Comparison of ENCODE assay signal across 8 cellular contexts in genomic region chr2:160210599-160211138, GRCh38. TPM values are rescaled to one million over a fixed set of nuclear protein-coding genes. Genes with fewer than 3 reads are reported as not detected.
DNase-seq lines count a peak whose midpoint lies in the region; ATAC-seq lines count a peak whose summit lies in the region.

No MANE protein-coding gene starts in this region.

- peaks cover 29% of the 10 kb centered on the region for H3K4me1 Mint-ChIP-seq in activated naive CD4-positive, alpha-beta T cell treated with anti-CD3 and anti-CD28 coated beads for 36 hours (ENCODE audit: low read depth)

- H3K9me3 ChIP-seq in right cardiac atrium (ENCODE audit: control insufficient read depth, low read length), result no peaks in the 10 kb centered on the region

- peak; percentile 95 for ATAC-seq in GM19372 (IDR thresholded peaks at IDR 0.05; ENCODE audit: low read depth, unreplicated experiment)
- peak; percentile 91 for ATAC-seq in HG03378 (IDR thresholded peaks at IDR 0.05; ENCODE audit: unreplicated experiment)
- peak in 1 of 2 donors; percentile 59 for ATAC-seq in right cardiac atrium

- H3K27me3 Mint-ChIP-seq in activated naive CD4-positive, alpha-beta T cell treated with anti-CD3 and anti-CD28 coated beads for 36 hours (ENCODE audit: low read depth), result peaks cover 7% of the 10 kb centered on the region

- no peak overlapping the region for H3K27ac Mint-ChIP-seq in activated naive CD4-positive, alpha-beta T cell treated with anti-CD3 and anti-CD28 coated beads for 36 hours

- no peaks in the 10 kb centered on the region for H3K4me1 ChIP-seq in right cardiac atrium (ENCODE audit: control insufficient read depth, insufficient read depth, low read length)

- no peak overlapping the region for H3K4me3 ChIP-seq in right cardiac atrium (ENCODE audit: low read length)

- no peaks in the 10 kb centered on the region for H3K9me3 Mint-ChIP-seq in activated naive CD4-positive, alpha-beta T cell treated with anti-CD3 and anti-CD28 coated beads for 36 hours

- intact Hi-C loops in activated naive CD4-positive, alpha-beta T cell treated with anti-CD3 and anti-CD28 coated beads for 36 hours (cut with micrococcal nuclease), result loop anchor here (1.0 to 2.0 kb wide), 3 partner anchors 10 to 784 kb away; no protein-coding TSS in a partner anchor
- intact Hi-C loops in right cardiac atrium (cut with DNase I), result no loop called here

- 65% methylated on average over 11 of the region's 11 CpGs for WGBS in right cardiac atrium

- no peaks in the 10 kb centered on the region for H3K27me3 ChIP-seq in right cardiac atrium (ENCODE audit: control insufficient read depth, insufficient read depth)

- no peak overlapping the region for H3K4me3 Mint-ChIP-seq in activated naive CD4-positive, alpha-beta T cell treated with anti-CD3 and anti-CD28 coated beads for 36 hours

- in situ Hi-C loops in Caki2 (cut with HindIII; ENCODE audit: low pct_unique_long_range_greater_than_20kb, low sequenced_read_pairs), result no loop called here

- DNase-seq in Caki2 (ENCODE audit: low read depth) (peak; percentile 74), SK-N-DZ (ENCODE audit: low spot score) (peak; percentile 66), right cardiac atrium (peak; percentile 55 to 76 (median 72)), NCI-H2171 treated with DMSO at 0.1 percent for 48 hours (lab: John Stamatoyannopoulos, UW) (no peak)
- DNase-seq in activated naive CD4-positive, alpha-beta T cell treated with anti-CD3 and anti-CD28 coated beads for 36 hours, result peak; percentile 90
- DNase-seq in stimulated activated CD4-positive, alpha-beta T cell treated with anti-CD3 and anti-CD28 coated beads, Interleukin-12 subunit alpha, Interleukin-12 subunit beta, amount 100 ng/mL, for 4 hours, result peak; percentile 66

- CTCF ChIA-PET in activated naive CD4-positive, alpha-beta T cell treated with anti-CD3 and anti-CD28 coated beads for 36 hours (lab: Charles Lee), result interaction anchor here (0.8 to 4.2 kb wide), 6 partner anchors 9 to 114 kb away, joined by 3 to 27 read pairs (median 7); no protein-coding TSS in a partner anchor

- no peaks in the 10 kb centered on the region for H3K36me3 Mint-ChIP-seq in activated naive CD4-positive, alpha-beta T cell treated with anti-CD3 and anti-CD28 coated beads for 36 hours (ENCODE audit: low read depth)

- H3K27ac ChIP-seq in right cardiac atrium (ENCODE audit: low read length), result no peak overlapping the region

RNA-seq across cellular contexts. Expression of gene ITGB6, which starts 10.6 kb away (rescaled TPM):
- 17.4 and 41.1 TPM in 2 replicates for total RNA-seq in Caki2 (2014; rRNA removed; shearing (Covaris generic); ENCODE audit: low replicate concordance)
- polyA plus RNA-seq in SK-N-DZ (2014; cell fraction: cytosol; rRNA removed), result not detected in 2 replicates
- polyA plus RNA-seq in SK-N-DZ (2014; cell fraction: nucleus; rRNA removed), result not detected in 2 replicates
- not detected for total RNA-seq in activated naive CD4-positive, alpha-beta T cell treated with anti-CD3 and anti-CD28 coated beads for 36 hours
- total RNA-seq in right cardiac atrium, result 1 to 10 TPM; 1.1 to 2.2 (median 1.5) TPM
- 0.32 TPM for polyA plus RNA-seq in right cardiac atrium
